In genomic region chr14:101087614-101088394, GRCh38 we compare ENCODE assay signal across 18 cellular contexts.
DNase-seq lines count a peak whose midpoint lies in the region; ATAC-seq and TF ChIP-seq lines count a peak whose summit lies in the region.
"Had no signal": no experiment of that assay in that cellular context is flagged by ENCODE, and none has a peak within 500 bp of the region (broad histone marks: within the 10 kb centered on the region; RNA-seq: fewer than 3 reads in every experiment).

No MANE protein-coding gene starts in this region.

- peaks cover 19% of the 10 kb centered on the region for H3K27me3 Mint-ChIP-seq in T-helper 17 cell
- H3K27me3 Mint-ChIP-seq: activated CD8-positive, alpha-beta T cell treated with anti-CD3 and anti-CD28 coated beads for 36 hours had no signal

- H3K4me1 ChIP-seq in colonic mucosa, result no peaks in the 10 kb centered on the region
- H3K4me1 ChIP-seq: SJSA1 had no signal

- H3K27me3 ChIP-seq in colonic mucosa, result no peaks in the 10 kb centered on the region
- H3K27me3 ChIP-seq: SJSA1 had no signal

- TF ChIP-seq CTCF in colonic mucosa (IDR thresholded peaks at IDR 0.05), result no peak

- H3K4me3 Mint-ChIP-seq in T-helper 17 cell, result no peak overlapping the region
- H3K4me3 Mint-ChIP-seq: activated CD8-positive, alpha-beta T cell treated with anti-CD3 and anti-CD28 coated beads for 36 hours had no signal

- no peaks in the 10 kb centered on the region for H3K9me3 ChIP-seq in colonic mucosa
- H3K9me3 ChIP-seq in T-helper 17 cell (ENCODE audit: control insufficient read depth, low read length, poor library complexity, severe bottlenecking), result no peaks in the 10 kb centered on the region
- H3K9me3 ChIP-seq: SJSA1 had no signal

- H3K4me1 Mint-ChIP-seq in T-helper 17 cell, result no peaks in the 10 kb centered on the region
- H3K4me1 Mint-ChIP-seq: IgD-negative memory B cell had no signal

- no peaks in the 10 kb centered on the region for H3K36me3 Mint-ChIP-seq in T-helper 17 cell (ENCODE audit: low read depth)
- H3K36me3 Mint-ChIP-seq: IgD-negative memory B cell had no signal

- no peak overlapping the region for H3K27ac Mint-ChIP-seq in T-helper 17 cell
- H3K27ac Mint-ChIP-seq: activated CD8-positive, alpha-beta T cell treated with anti-CD3 and anti-CD28 coated beads for 36 hours; IgD-negative memory B cell had no signal

- intact Hi-C loops in Right ventricle myocardium superior (cut with DNase I), result no loop called here
- intact Hi-C loops in Right ventricle myocardium inferior (cut with DNase I), result no loop called here
- intact Hi-C loops in colonic mucosa (cut with DNase I), result no loop called here

- H3K36me3 ChIP-seq in colonic mucosa, result no peaks in the 10 kb centered on the region
- H3K36me3 ChIP-seq: SJSA1 had no signal

- no peak overlapping the region for H3K9ac ChIP-seq in colonic mucosa (ENCODE audit: low read depth in 2 of 2, low read length in 2 of 2)

- DNase-seq in Right ventricle myocardium superior (no peak), Right ventricle myocardium inferior (ENCODE audit: missing footprints) (no peak), colonic mucosa (peak; percentile 10), mesenteric fat pad (ENCODE audit: low spot score) (peak; percentile 62), T-helper 17 cell (no peak), HuH-7 (ENCODE audit: low spot score) (no peak), ureter (ENCODE audit: low spot score) (no peak)
- DNase-seq: activated CD8-positive, alpha-beta T cell treated with anti-CD3 and anti-CD28 coated beads for 36 hours; activated naive CD4-positive, alpha-beta T cell; caudate nucleus; glutamatergic neuron; GOT3; NCI-H1105 treated with DMSO at 0.1 percent for 48 hours; NCI-H2227 treated with DMSO at 0.1 percent for 48 hours; stimulated activated CD4-positive, alpha-beta T cell treated with anti-CD3 and anti-CD28 coated beads, Interleukin-2, amount 100 ng/mL, for 48 hours had no signal

- ATAC-seq in Right ventricle myocardium superior (ENCODE audit: poor library complexity), result peak; percentile 15
- no peak for ATAC-seq in Right ventricle myocardium inferior
- ATAC-seq in HG02623 (IDR thresholded peaks at IDR 0.05; ENCODE audit: unreplicated experiment), result no peak
- ATAC-seq in T-helper 17 cell, result no peak
- ATAC-seq: activated CD8-positive, alpha-beta T cell treated with anti-CD3 and anti-CD28 coated beads for 36 hours had no signal

- H3K4me3 ChIP-seq in colonic mucosa, result no peak overlapping the region
- H3K4me3 ChIP-seq: SJSA1 had no signal

- H3K27ac ChIP-seq in colonic mucosa, result no peak overlapping the region
- H3K27ac ChIP-seq: SJSA1 had no signal

Comparison
In these comparisons a context has a peak if more than half of its experiments do, and no peak if none do; other contexts are left out.
1. DNase-seq: peak in colonic mucosa (single experiment) and mesenteric fat pad (single experiment); none in Right ventricle myocardium superior (single experiment), Right ventricle myocardium inferior (single experiment), T-helper 17 cell (0 of 3), HuH-7 (single experiment) and ureter (single experiment).